ENCODE assay signal across 33 cellular contexts in the genomic region with DNA sequence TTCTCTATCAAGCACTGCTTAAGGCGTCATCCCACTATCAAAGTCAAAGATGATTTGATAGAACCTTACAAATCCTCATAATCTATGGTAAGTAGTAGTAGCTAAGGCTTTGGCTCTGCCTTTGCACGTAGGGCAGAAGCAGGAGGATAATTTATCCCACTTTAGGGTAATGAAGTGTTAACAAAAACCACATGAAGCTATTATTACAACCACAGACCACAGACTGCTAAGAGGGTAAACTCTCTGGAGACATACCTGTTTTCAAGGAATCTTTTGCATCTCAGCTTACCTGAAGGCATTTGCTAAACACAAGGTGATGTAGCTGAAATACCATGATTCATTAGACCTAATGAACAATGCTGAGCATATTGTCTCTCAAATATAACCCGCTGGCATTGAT.
DNase-seq lines count a peak whose midpoint lies in the region; ATAC-seq and TF ChIP-seq lines count a peak whose summit lies in the region.
"Had no signal": no experiment of that assay in that cellular context is flagged by ENCODE, and none has a peak within 500 bp of the region (broad histone marks: within the 10 kb centered on the region; RNA-seq: fewer than 3 reads in every experiment).

No MANE protein-coding gene starts in this region.

- 10 to 19% methylated on average over 3 of the region's 3 CpGs for WGBS in GM23248 (ENCODE audit: low coverage in 1 of 2, low lambda C conversion rate in 2 of 2, missing lambda C conversion rate in 2 of 2), 2 experiments

- H3F3A ChIP-seq in GM23248 (ENCODE audit: insufficient read depth): no peaks in the 10 kb centered on the region

- ATAC-seq in DND-41 (ENCODE audit: insufficient read depth, low read depth) (peak; percentile 60; the same call in 1 of the 3 replicates), HG03025 (IDR thresholded peaks at IDR 0.05; ENCODE audit: low FRiP score, unreplicated experiment) (no peak)
- ATAC-seq in activated CD4-positive, CD25-positive, alpha-beta regulatory T cell treated with anti-CD3 and anti-CD28 coated beads, Interleukin-2, amount 50 U/mL, for 24 hours: no peak
- ATAC-seq: A549; effector memory CD8-positive, alpha-beta T cell; esophagus mucosa; heart left ventricle; Panc1; sciatic nerve had no signal

- H4K20me1 ChIP-seq in DND-41 (ENCODE audit: insufficient read depth, low read length): no peaks in the 10 kb centered on the region
- H4K20me1 ChIP-seq in GM23248 (ENCODE audit: insufficient read depth): no peaks in the 10 kb centered on the region

- no peak overlapping the region for H3K4me3 ChIP-seq in DND-41 (ENCODE audit: low read depth in 1 of 2, low read length in 2 of 2)
- H3K4me3 ChIP-seq in epithelial cell of esophagus (ENCODE audit: low read length): no peak overlapping the region
- H3K4me3 ChIP-seq in GM23248: no peak overlapping the region
- H3K4me3 ChIP-seq: A549, heart left ventricle, tibial nerve had no signal

- no peak overlapping the region for H3K9ac ChIP-seq in DND-41 (ENCODE audit: low read depth, low read length)
- H3K9ac ChIP-seq in GM23248: no peak overlapping the region

- H3K27ac ChIP-seq in DND-41 (ENCODE audit: low read length) (no peak overlapping the region), GM23248 (no peak overlapping the region)
- H3K27ac ChIP-seq: A549, heart left ventricle, HL-60, neutrophil, tibial nerve had no signal

- H2AFZ ChIP-seq in DND-41 (ENCODE audit: low read depth, low read length): no peak overlapping the region
- no peak overlapping the region for H2AFZ ChIP-seq in GM23248

- peaks cover 5% of the 10 kb centered on the region for H3K27me3 ChIP-seq in DND-41 (ENCODE audit: insufficient read depth, low read length, poor library complexity)
- peaks cover 9% of the 10 kb centered on the region for H3K27me3 ChIP-seq in GM23248 (replicated peaks; ENCODE audit: insufficient read depth)
- H3K27me3 ChIP-seq: heart left ventricle, neutrophil, tibial nerve had no signal

- H3K4me2 ChIP-seq in DND-41 (ENCODE audit: insufficient read depth, low read length) (no peak overlapping the region), GM23248 (ENCODE audit: unreplicated experiment) (no peak overlapping the region)
- H3K4me2 ChIP-seq: A549 had no signal

- no peaks in the 10 kb centered on the region for H3K9me3 ChIP-seq in DND-41 (ENCODE audit: insufficient read depth, low read length, severe bottlenecking)
- H3K9me3 ChIP-seq in GM23248 (ENCODE audit: low read depth): no peaks in the 10 kb centered on the region
- H3K9me3 ChIP-seq: A549, neutrophil had no signal

- TF ChIP-seq CTCF in DND-41 (IDR thresholded peaks at IDR 0.05; ENCODE audit: borderline replicate concordance, extremely low read depth, low read length, poor library complexity, severe bottlenecking) (no peak), epithelial cell of esophagus (IDR thresholded peaks at IDR 0.05; ENCODE audit: insufficient read depth, low read depth, low read length, missing control alignments) (no peak)

- no peak for DNase-seq in DND-41
- peak; percentile 26 for DNase-seq in NCI-H1694 (lab: John Stamatoyannopoulos, UW)
- peak; percentile 79 for DNase-seq in NCI-H69 (lab: John Stamatoyannopoulos, UW)
- DNase-seq in epithelial cell of esophagus (ENCODE audit: low read depth): peak; percentile 53
- no peak for DNase-seq in GM23248
- DNase-seq in activated CD4-positive, CD25-positive, alpha-beta regulatory T cell (lab: John Stamatoyannopoulos, UW): no peak
- DNase-seq: activated CD4-positive, alpha-beta T cell treated with anti-CD3 and anti-CD28 coated beads for 4 hours; amniotic stem cell; CD4-positive, alpha-beta T cell; central memory CD4-positive, alpha-beta T cell; effector memory CD8-positive, alpha-beta T cell; EL; H7; heart left ventricle; Karpas-422; kidney; midbrain; MV-4-11; naive B cell; NCI-H146; NCI-H226; NCI-H748 treated with DMSO at 0.1 percent for 48 hours; SHP77 treated with DMSO at 0.1 percent for 48 hours; stimulated activated CD4-positive, alpha-beta T cell treated with anti-CD3 and anti-CD28 coated beads, Interleukin-4, amount 100 ng/mL, for 1 hour had no signal

- no peaks in the 10 kb centered on the region for H3K9me2 ChIP-seq in GM23248 (ENCODE audit: insufficient read depth)

- H3K36me3 ChIP-seq in DND-41 (ENCODE audit: insufficient read depth, low read length): no peaks in the 10 kb centered on the region
- H3K36me3 ChIP-seq in GM23248 (ENCODE audit: low read depth): no peaks in the 10 kb centered on the region
- H3K36me3 ChIP-seq: heart left ventricle, neutrophil, tibial nerve had no signal

- no peaks in the 10 kb centered on the region for H3K79me2 ChIP-seq in DND-41 (ENCODE audit: insufficient read depth, low read length)
- no peaks in the 10 kb centered on the region for H3K79me2 ChIP-seq in GM23248 (ENCODE audit: insufficient read depth)

- H3K4me1 ChIP-seq in DND-41 (ENCODE audit: insufficient read depth, low read length) (no peaks in the 10 kb centered on the region), GM23248 (ENCODE audit: insufficient read depth) (peaks cover 12% of the 10 kb centered on the region; the same call in 1 of the 2 replicates)
- H3K4me1 ChIP-seq: A549, heart left ventricle, tibial nerve had no signal

- in situ Hi-C loops in GM23248 (cut with MboI): no loop called here

Comparison
In these comparisons a context has a peak if more than half of its experiments do, and no peak if none do; other contexts are left out.
1. DNase-seq: peak in NCI-H1694 (single experiment), NCI-H69 (single experiment) and epithelial cell of esophagus (single experiment); none in DND-41 (single experiment), GM23248 (single experiment) and activated CD4-positive, CD25-positive, alpha-beta regulatory T cell (0 of 4).